8 cellular contexts compared by ENCODE assay signal in the genomic region with DNA sequence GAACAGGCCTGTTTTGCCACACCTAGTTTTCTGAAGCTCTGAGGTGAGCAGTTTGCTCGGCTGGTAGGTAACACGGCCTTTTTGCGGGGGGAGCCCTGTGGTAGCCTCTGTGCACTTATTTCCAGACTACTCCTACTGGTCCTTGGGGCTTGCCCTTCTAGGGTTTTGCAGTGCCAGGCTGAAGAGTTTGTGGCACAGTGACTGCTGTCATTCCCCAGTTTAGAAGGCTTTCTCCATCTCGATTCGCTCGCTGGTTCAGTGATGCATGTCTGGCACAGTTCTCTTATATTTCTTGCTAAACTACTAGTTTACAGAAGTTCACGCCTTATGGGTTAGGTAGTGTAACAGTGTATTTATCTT. TPM values are rescaled to one million over a fixed set of nuclear protein-coding genes. Genes with fewer than 3 reads are reported as not detected.
A peak's percentile ranks its signal among the peaks of the same experiment; 100 is the strongest.
DNase-seq lines count a peak whose midpoint lies in the region; ATAC-seq lines count a peak whose summit lies in the region.

No MANE protein-coding gene starts in this region.

- no peak for ATAC-seq in activated T-cell treated with anti-CD3 and anti-CD28 coated beads, Interleukin-2, amount 50 U/mL, for 4 hours
- ATAC-seq in stimulated activated effector memory CD8-positive, alpha-beta T cell treated with anti-CD3 and anti-CD28 coated beads, Interleukin-12 subunit alpha, Interleukin-12 subunit beta, amount 100 ng/mL, for 72 hours, result no peak
- no peak for ATAC-seq in HG02623 (IDR thresholded peaks at IDR 0.05; ENCODE audit: unreplicated experiment)
- no peak for ATAC-seq in GM18870 (IDR thresholded peaks at IDR 0.05; ENCODE audit: unreplicated experiment)

- H3K4me3 Mint-ChIP-seq in activated T-cell treated with anti-CD3 and anti-CD28 coated beads, Interleukin-2, amount 50 U/mL, for 4 hours, result peak overlapping the region; percentile 93
- peak overlapping the region; percentile 88 for H3K4me3 Mint-ChIP-seq in stimulated activated effector memory CD8-positive, alpha-beta T cell treated with anti-CD3 and anti-CD28 coated beads, Interleukin-12 subunit alpha, Interleukin-12 subunit beta, amount 100 ng/mL, for 72 hours

- H3K9me3 ChIP-seq in iPS-18a (ENCODE audit: control insufficient read depth, low read depth, low read length), result no peaks in the 10 kb centered on the region

- peaks cover 47% of the 10 kb centered on the region for H3K4me1 Mint-ChIP-seq in activated T-cell treated with anti-CD3 and anti-CD28 coated beads, Interleukin-2, amount 50 U/mL, for 4 hours (ENCODE audit: low read depth)
- H3K4me1 Mint-ChIP-seq in stimulated activated effector memory CD8-positive, alpha-beta T cell treated with anti-CD3 and anti-CD28 coated beads, Interleukin-12 subunit alpha, Interleukin-12 subunit beta, amount 100 ng/mL, for 72 hours, result peaks cover 40% of the 10 kb centered on the region

- peak overlapping the region; percentile 94 for H3K27ac ChIP-seq in iPS-18a (ENCODE audit: low read length)

- peaks cover 3% of the 10 kb centered on the region for H3K36me3 ChIP-seq in iPS-18a (ENCODE audit: control insufficient read depth, low read depth, low read length)

- peaks cover 2% of the 10 kb centered on the region for H3K36me3 Mint-ChIP-seq in activated T-cell treated with anti-CD3 and anti-CD28 coated beads, Interleukin-2, amount 50 U/mL, for 4 hours (ENCODE audit: insufficient read depth)
- peaks cover 27% of the 10 kb centered on the region for H3K36me3 Mint-ChIP-seq in stimulated activated effector memory CD8-positive, alpha-beta T cell treated with anti-CD3 and anti-CD28 coated beads, Interleukin-12 subunit alpha, Interleukin-12 subunit beta, amount 100 ng/mL, for 72 hours

- H3K4me1 ChIP-seq in iPS-18a (ENCODE audit: control insufficient read depth, low read depth, low read length), result peaks cover 16% of the 10 kb centered on the region

- H3K27me3 Mint-ChIP-seq in activated T-cell treated with anti-CD3 and anti-CD28 coated beads, Interleukin-2, amount 50 U/mL, for 4 hours (ENCODE audit: low read depth), result no peaks in the 10 kb centered on the region

- H3K4me3 ChIP-seq in iPS-18a (ENCODE audit: low read length), result peak overlapping the region; percentile 100

- H3K9ac ChIP-seq in iPS-18a (ENCODE audit: low read length), result peak overlapping the region; percentile 94

- H3K27me3 ChIP-seq in iPS-18a (ENCODE audit: control insufficient read depth, insufficient read depth, low read length), result no peaks in the 10 kb centered on the region

- DNase-seq in EL, result peak; percentile 19
- DNase-seq in LHCN-M2 (ENCODE audit: low read depth), result peak; percentile 32
- DNase-seq in activated T-cell treated with anti-CD3 and anti-CD28 coated beads, Interleukin-2, amount 50 U/mL, for 4 hours, result peak; percentile 5
- peak; percentile 5 to 56 for DNase-seq in stimulated activated effector memory CD8-positive, alpha-beta T cell treated with anti-CD3 and anti-CD28 coated beads, Interleukin-12 subunit alpha, Interleukin-12 subunit beta, amount 100 ng/mL, for 72 hours (ENCODE audit: low spot score in 2 of 2)
- no peak for DNase-seq in 8988T

- peak overlapping the region; percentile 94 for H3K27ac Mint-ChIP-seq in stimulated activated effector memory CD8-positive, alpha-beta T cell treated with anti-CD3 and anti-CD28 coated beads, Interleukin-12 subunit alpha, Interleukin-12 subunit beta, amount 100 ng/mL, for 72 hours

- H3K9me3 Mint-ChIP-seq in activated T-cell treated with anti-CD3 and anti-CD28 coated beads, Interleukin-2, amount 50 U/mL, for 4 hours, result no peaks in the 10 kb centered on the region
- no peaks in the 10 kb centered on the region for H3K9me3 Mint-ChIP-seq in stimulated activated effector memory CD8-positive, alpha-beta T cell treated with anti-CD3 and anti-CD28 coated beads, Interleukin-12 subunit alpha, Interleukin-12 subunit beta, amount 100 ng/mL, for 72 hours

RNA-seq across cellular contexts. Expression of a gene that starts 0.7 kb away (rescaled TPM):
- total RNA-seq in LHCN-M2 (2014; rRNA removed), result 44.4 and 48.6 TPM in 2 replicates
- polyA plus RNA-seq in LHCN-M2 (2012), result 3.4 TPM
- total RNA-seq in activated T-cell treated with anti-CD3 and anti-CD28 coated beads, Interleukin-2, amount 50 U/mL, for 4 hours, result 10 to 100 TPM; 28.0 to 28.8 (median 28.4) TPM

RNA-seq across cellular contexts. Expression of a gene that starts 57.1 kb away (rescaled TPM):
- 6.3 and 10.4 TPM in 2 replicates for total RNA-seq in LHCN-M2 (2014; rRNA removed)
- 3.3 TPM for polyA plus RNA-seq in LHCN-M2 (2012)
- 1 to 10 TPM; 1.3 to 2.7 (median 2.1) TPM for total RNA-seq in activated T-cell treated with anti-CD3 and anti-CD28 coated beads, Interleukin-2, amount 50 U/mL, for 4 hours
